ENCODE assay signal across 24 cellular contexts in genomic region chr2:102117488-102117887, GRCh38. TPM values are rescaled to one million over a fixed set of nuclear protein-coding genes. Genes with fewer than 3 reads are reported as not detected.
A peak's percentile ranks its signal among the peaks of the same experiment; 100 is the strongest.
DNase-seq lines count a peak whose midpoint lies in the region; ATAC-seq, FAIRE-seq and TF ChIP-seq lines count a peak whose summit lies in the region.
"Had no signal": no experiment of that assay in that cellular context is flagged by ENCODE, and none has a peak within 500 bp of the region (broad histone marks: within the 10 kb centered on the region; RNA-seq: fewer than 3 reads in every experiment).

No MANE protein-coding gene starts in this region.

- no peaks in the 10 kb centered on the region for H4K20me1 ChIP-seq in HepG2 (ENCODE audit: insufficient read depth, low read length)

- 57% methylated on average over 7 of the region's 7 CpGs for WGBS in liver
- WGBS in HepG2 (ENCODE audit: low lambda C conversion rate), result 91% methylated on average over 7 of the region's 7 CpGs

- no peak overlapping the region for H3K9ac ChIP-seq in liver (ENCODE audit: low read depth in 1 of 2, low read length in 2 of 2)
- H3K9ac ChIP-seq in HepG2 (ENCODE audit: insufficient read depth, low read depth, low read length), result no peak overlapping the region

- peaks cover 6% of the 10 kb centered on the region for H3K4me1 Mint-ChIP-seq in progenitor cell of endocrine pancreas (ENCODE audit: low read depth)
- H3K4me1 Mint-ChIP-seq: CD8-positive, alpha-beta memory T cell had no signal

- no peak overlapping the region for H3K4me3 ChIP-seq in liver (ENCODE audit: low read depth in 1 of 3, low read length in 3 of 3)
- H3K4me3 ChIP-seq in HepG2 (replicated peaks in 1 of 3; ENCODE audit: insufficient read depth in 1 of 3, low read depth in 2 of 3, low read length in 3 of 3), result no peak overlapping the region
- H3K4me3 ChIP-seq in vagina, result no peak overlapping the region
- H3K4me3 ChIP-seq: ascending aorta, coronary artery, testis had no signal

- H3K27me3 ChIP-seq in liver (ENCODE audit: control insufficient read depth in 4 of 4, insufficient read depth in 4 of 4, low read length in 3 of 4), result no peaks in the 10 kb centered on the region
- H3K27me3 ChIP-seq in HepG2 (ENCODE audit: control insufficient read depth in 1 of 2, insufficient read depth in 2 of 2, low read length in 2 of 2), result no peaks in the 10 kb centered on the region
- no peaks in the 10 kb centered on the region for H3K27me3 ChIP-seq in vagina
- H3K27me3 ChIP-seq: ascending aorta, neutrophil, testis had no signal

- H3K27me3 Mint-ChIP-seq in progenitor cell of endocrine pancreas, result peaks cover 9% of the 10 kb centered on the region

- H3K9me3 Mint-ChIP-seq in progenitor cell of endocrine pancreas (ENCODE audit: low read depth), result no peaks in the 10 kb centered on the region
- H3K9me3 Mint-ChIP-seq: CD8-positive, alpha-beta memory T cell had no signal

- H3K4me3 Mint-ChIP-seq in progenitor cell of endocrine pancreas (ENCODE audit: low read depth), result no peak overlapping the region
- H3K4me3 Mint-ChIP-seq: activated CD4-positive, alpha-beta T cell treated with anti-CD3 and anti-CD28 coated beads, Interleukin-2, amount 10 ng/mL, durations not matched to agents 24 days and 14 days; CD8-positive, alpha-beta memory T cell had no signal

- DNase-seq in HepG2 (ENCODE audit: low spot score), result no peak
- peak; percentile 91 for DNase-seq in astrocyte of the hippocampus (ENCODE audit: low read depth, low spot score)
- peak; percentile 41 for DNase-seq in left kidney (ENCODE audit: low read depth, low spot score)
- DNase-seq in vagina (ENCODE audit: extremely low spot score in 2 of 2), result no peak
- DNase-seq in NCI-H748 treated with DMSO at 0.1 percent for 48 hours (lab: John Stamatoyannopoulos, UW), result no peak
- DNase-seq in progenitor cell of endocrine pancreas (ENCODE audit: low spot score, unreplicated experiment), result no peak
- DNase-seq in HPDE6-E6E7 (ENCODE audit: extremely low spot score), result no peak
- DNase-seq: activated CD4-positive, alpha-beta T cell treated with anti-CD3 and anti-CD28 coated beads, Interleukin-2, amount 10 ng/mL, durations not matched to agents 24 days and 14 days; activated CD8-positive, alpha-beta memory T cell treated with anti-CD3 and anti-CD28 coated beads, Interleukin-2, amount 50 U/mL, for 48 hours; CD8-positive, alpha-beta memory T cell; DND-41; MM.1S; NCI-H146; NCI-H2227 treated with DMSO at 0.1 percent for 48 hours; stimulated activated CD4-positive, alpha-beta T cell treated with anti-CD3 and anti-CD28 coated beads, Interleukin-15, amount 100 ng/mL, for 24 hours; SW 1271; testis had no signal

- H3K4me1 ChIP-seq in liver (ENCODE audit: control insufficient read depth in 4 of 4, insufficient read depth in 4 of 4, low read length in 3 of 4), result peaks cover 11 to 58% (median 41%) of the 10 kb centered on the region in 4 donors
- peaks cover 52% of the 10 kb centered on the region for H3K4me1 ChIP-seq in HepG2 (ENCODE audit: insufficient read depth, low read length)
- peaks cover 16% of the 10 kb centered on the region for H3K4me1 ChIP-seq in vagina
- H3K4me1 ChIP-seq: testis had no signal

- no peak for FAIRE-seq in HepG2 (lab: Jason Lieb, UNC)
- FAIRE-seq: endometrium had no signal

- no peak for TF ChIP-seq CTCF in liver (IDR thresholded peaks at IDR 0.05; ENCODE audit: low read depth, low read length, missing input control)
- no peak for TF ChIP-seq CTCF in HepG2 (CRISPR knock-in tag; IDR thresholded peaks at IDR 0.05)
- no peak for TF ChIP-seq CTCF in vagina (IDR thresholded peaks at IDR 0.05)
- TF ChIP-seq CTCF in progenitor cell of endocrine pancreas (IDR thresholded peaks at IDR 0.05; ENCODE audit: unreplicated experiment), result no peak

- H3K27ac ChIP-seq in liver (ENCODE audit: low read depth in 1 of 2, low read length in 2 of 2) (peak overlapping the region; percentile 13 to 58), HepG2 (ENCODE audit: extremely low read length, insufficient read depth, low read length) (no peak overlapping the region), vagina (peak overlapping the region; percentile 27)
- H3K27ac ChIP-seq: ascending aorta, neutrophil, RWPE1, testis had no signal

- H3K9me3 ChIP-seq in liver (ENCODE audit: control insufficient read depth in 4 of 4, low read length in 3 of 4) (no peaks in the 10 kb centered on the region), HepG2 (ENCODE audit: low read length) (no peaks in the 10 kb centered on the region), vagina (no peaks in the 10 kb centered on the region)
- H3K9me3 ChIP-seq: ascending aorta, neutrophil, testis had no signal

- TF ChIP-seq EP300 in HepG2 (IDR thresholded peaks at IDR 0.05; ENCODE audit: low read depth in 2 of 2, low read length in 2 of 2), result no peak
- no peak for TF ChIP-seq EP300 in HepG2 (CRISPR knock-in tag; IDR thresholded peaks at IDR 0.05; ENCODE audit: borderline replicate concordance)

- intact Hi-C loops in HepG2 (cut with micrococcal nuclease; ENCODE audit: unreplicated experiment) (no loop called here), vagina (cut with DNase I) (no loop called here)

- no peaks in the 10 kb centered on the region for H3K79me2 ChIP-seq in HepG2 (ENCODE audit: insufficient read depth, low read length)

- H2AFZ ChIP-seq in HepG2 (ENCODE audit: low read length), result no peak overlapping the region

- BruUV-seq in HepG2 (replicated peaks; lab: Mats Ljungman, UMichigan), result no TSS peak

- no peak overlapping the region for H3K27ac Mint-ChIP-seq in progenitor cell of endocrine pancreas
- H3K27ac Mint-ChIP-seq: activated CD4-positive, alpha-beta T cell treated with anti-CD3 and anti-CD28 coated beads, Interleukin-2, amount 10 ng/mL, durations not matched to agents 24 days and 14 days; CD8-positive, alpha-beta memory T cell had no signal

- ATAC-seq in HepG2, result no peak
- ATAC-seq: HCT116 had no signal

- no peak for TF ChIP-seq POLR2A in HepG2 (IDR thresholded peaks at IDR 0.05; ENCODE audit: insufficient read depth in 1 of 2, low read depth in 2 of 2, low read length in 2 of 2)
- no peak for TF ChIP-seq POLR2A in vagina (IDR thresholded peaks at IDR 0.05)

- no peak overlapping the region for H3K4me2 ChIP-seq in HepG2 (ENCODE audit: low read depth, low read length)

- in situ Hi-C loops in HepG2 (cut with HindIII; ENCODE audit: extremely low pct_ligation_motif_present, low pct_unique_long_range_greater_than_20kb), result no loop called here

- POLR2A ChIA-PET in HepG2 (lab: Yijun Ruan, JAX), result interaction anchor here (1.2 kb wide), 1 partner anchor 53 kb away, joined by 3 read pairs; no protein-coding TSS in a partner anchor

- H3K36me3 ChIP-seq in liver (ENCODE audit: control insufficient read depth in 4 of 4, insufficient read depth in 3 of 4, low read depth in 1 of 4, low read length in 3 of 4) (peaks cover 0 to 2% (median under 1%) of the 10 kb centered on the region in 4 donors), HepG2 (replicated peaks in 1 of 2; ENCODE audit: control insufficient read depth in 1 of 2, insufficient read depth in 2 of 2, low read length in 2 of 2) (no peaks in the 10 kb centered on the region), vagina (no peaks in the 10 kb centered on the region)
- H3K36me3 ChIP-seq: ascending aorta, neutrophil had no signal

- CTCF ChIA-PET in HepG2 (lab: Yijun Ruan, JAX; ENCODE audit: low intra/inter-chr PET ratio, low total read pairs), result no interaction called here

- no peaks in the 10 kb centered on the region for H3K36me3 Mint-ChIP-seq in progenitor cell of endocrine pancreas (ENCODE audit: insufficient read depth)
- H3K36me3 Mint-ChIP-seq: CD8-positive, alpha-beta memory T cell had no signal

- TF ChIP-seq RAD21 in liver (IDR thresholded peaks at IDR 0.05), result no peak
- no peak for TF ChIP-seq RAD21 in HepG2 (CRISPR knock-in tag; IDR thresholded peaks at IDR 0.05)

TF ChIP-seq in liver, 16 proteins besides CTCF, POLR2A, EP300 and RAD21:
- TF ChIP-seq NR2F2 (IDR thresholded peaks at IDR 0.05) (peak; percentile 5), EGR1 (IDR thresholded peaks at IDR 0.05; ENCODE audit: low read depth in 2 of 2) (no peak)

TF ChIP-seq in HepG2, 621 proteins besides CTCF, POLR2A, EP300 and RAD21 (continues in another document):
- TF ChIP-seq JUN (CRISPR knock-in tag; IDR thresholded peaks at IDR 0.05) (no peak), NFKBIZ (CRISPR knock-in tag; IDR thresholded peaks at IDR 0.05) (no peak)

RNA-seq across cellular contexts. Expression of gene IL1R1, which starts 25.1 kb away (rescaled TPM):
- 10 to 100 TPM; 20.7 to 49.3 TPM for total RNA-seq in liver
- 10 to 100 TPM; 14.0 to 38.2 TPM for polyA plus RNA-seq in liver
- 38.0 and 48.3 TPM in 2 replicates for total RNA-seq in HepG2 (2016; rRNA removed; fragmentation: Illumina TruSeq; extraction: Trizol)
- total RNA-seq in HepG2 (2016; cell fraction: cytosol; rRNA removed; fragmentation: Illumina TruSeq; extraction: Trizol; ENCODE audit: low read depth), result 15.9 and 21.1 TPM in 2 replicates
- 40.6 and 43.4 TPM in 2 replicates for total RNA-seq in HepG2 (2016; cell fraction: insoluble cytoplasmic fraction; rRNA removed; fragmentation: Illumina TruSeq; extraction: Trizol)
- total RNA-seq in HepG2 (2016; cell fraction: membrane; rRNA removed; fragmentation: Illumina TruSeq; extraction: Trizol), result 64.6 and 78.0 TPM in 2 replicates
- total RNA-seq in HepG2 (2016; cell fraction: nucleus; rRNA removed; fragmentation: Illumina TruSeq; extraction: Trizol), result 35.3 and 37.4 TPM in 2 replicates
- polyA plus RNA-seq in HepG2 (2011; rRNA removed), result 81.2 and 93.1 TPM in 2 replicates
- polyA plus RNA-seq in HepG2 (2011; cell fraction: cytosol; rRNA removed), result 67.4 and 75.1 TPM in 2 replicates
- 35.7 and 38.6 TPM in 2 replicates for polyA plus RNA-seq in HepG2 (2011; cell fraction: nucleus; rRNA removed)
- polyA plus RNA-seq in HepG2 (2012), result 30.0 and 50.4 TPM in 2 replicates
- 29.7 and 33.1 TPM in 2 replicates for polyA plus RNA-seq in HepG2 (2016; cell fraction: cytosol; fragmentation: Illumina TruSeq; extraction: Trizol; ENCODE audit: low read depth)
- polyA plus RNA-seq in HepG2 (2016; cell fraction: insoluble cytoplasmic fraction; fragmentation: Illumina TruSeq; extraction: Trizol; ENCODE audit: low read depth), result 48.4 and 48.5 TPM in 2 replicates
- 58.8 and 67.5 TPM in 2 replicates for polyA plus RNA-seq in HepG2 (2016; cell fraction: membrane; fragmentation: Illumina TruSeq; extraction: Trizol; ENCODE audit: low read depth)
- 57.0 and 61.8 TPM in 2 replicates for polyA plus RNA-seq in HepG2 (2016; cell fraction: nucleus; fragmentation: Illumina TruSeq; extraction: Trizol; ENCODE audit: insufficient read depth, low read depth)
- 1.5 and 93.0 TPM in 2 replicates for polyA minus RNA-seq in HepG2 (2011; rRNA and poly(A)+ RNA removed; ENCODE audit: low replicate concordance)
- polyA minus RNA-seq in HepG2 (2011; cell fraction: cytosol; rRNA and poly(A)+ RNA removed), result 52.1 and 62.2 TPM in 2 replicates
- polyA minus RNA-seq in HepG2 (2011; cell fraction: nucleus; rRNA and poly(A)+ RNA removed), result 50.9 and 53.8 TPM in 2 replicates
- 79.6 TPM for total RNA-seq in vagina
- total RNA-seq in progenitor cell of endocrine pancreas, result 1.1 and 1.3 TPM in 2 replicates

Comparison
In these comparisons a context has a peak if more than half of its experiments do, and no peak if none do; other contexts are left out.
1. DNase-seq: peak in astrocyte of the hippocampus (single experiment) and left kidney (single experiment); none in HepG2 (single experiment), vagina (0 of 2), NCI-H748 treated with DMSO at 0.1 percent for 48 hours (single experiment), progenitor cell of endocrine pancreas (single experiment) and HPDE6-E6E7 (single experiment).